ENCODE assay signal across 26 cellular contexts in the genomic region with DNA sequence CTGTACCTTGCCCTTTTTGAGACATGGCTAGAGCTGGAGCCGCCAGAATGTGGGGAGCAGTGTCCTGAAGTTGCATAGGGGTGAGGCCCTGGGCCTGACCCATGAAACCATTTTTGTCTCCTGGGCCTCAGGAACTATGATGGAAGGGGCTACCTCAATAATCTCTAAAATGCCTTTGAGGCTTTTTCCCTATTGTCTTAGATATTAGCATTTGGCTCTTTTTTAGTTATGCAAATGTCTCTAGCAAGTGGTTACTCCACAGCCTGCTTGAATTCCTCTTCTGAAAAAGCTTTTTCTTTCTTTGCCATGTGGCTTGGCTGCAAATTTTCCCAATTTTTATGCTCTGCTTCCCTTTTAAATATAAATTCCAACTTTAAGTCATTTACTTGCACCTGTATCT.
"Had no signal": no experiment of that assay in that cellular context is flagged by ENCODE, and none has a peak within 500 bp of the region (broad histone marks: within the 10 kb centered on the region; RNA-seq: fewer than 3 reads in every experiment).

No MANE protein-coding gene starts in this region.

- H3K27ac ChIP-seq: gastroesophageal sphincter, hepatocyte, ovary, right lobe of liver, uterus had no signal

- H3K27ac Mint-ChIP-seq: activated CD4-positive, alpha-beta T cell treated with anti-CD3 and anti-CD28 coated beads for 36 hours; activated naive CD4-positive, alpha-beta T cell treated with anti-CD3 and anti-CD28 coated beads for 36 hours; activated naive CD8-positive, alpha-beta T cell treated with anti-CD3 and anti-CD28 coated beads, Interleukin-2, amount 10 ng/mL, durations not matched to agents 7 days and 5 days; mesothelial cell of epicardium; progenitor cell of endocrine pancreas; T-helper 2 cell treated with Interferon-gamma antibody and Interleukin-4, amounts not matched to agents 5 μg/mL and 100 μg/mL, for 36 hours; type B pancreatic cell had no signal

- H3K27me3 ChIP-seq: gastroesophageal sphincter, hepatocyte, ovary, right lobe of liver, uterus had no signal

- H3K4me3 Mint-ChIP-seq: activated CD4-positive, alpha-beta T cell treated with anti-CD3 and anti-CD28 coated beads for 36 hours; activated naive CD4-positive, alpha-beta T cell treated with anti-CD3 and anti-CD28 coated beads for 36 hours; activated naive CD8-positive, alpha-beta T cell treated with anti-CD3 and anti-CD28 coated beads, Interleukin-2, amount 10 ng/mL, durations not matched to agents 7 days and 5 days; mesothelial cell of epicardium; naive thymus-derived CD4-positive, alpha-beta T cell; T-helper 2 cell treated with Interferon-gamma antibody and Interleukin-4, amounts not matched to agents 5 μg/mL and 100 μg/mL, for 36 hours; type B pancreatic cell had no signal

- H3K36me3 ChIP-seq: ovary, uterus had no signal

- H3K9me3 ChIP-seq: gastroesophageal sphincter, ovary, right lobe of liver, uterus had no signal

- ATAC-seq: activated CD4-positive, alpha-beta T cell treated with anti-CD3 and anti-CD28 coated beads for 36 hours; gastroesophageal sphincter; left ventricle myocardium superior; naive thymus-derived CD4-positive, alpha-beta T cell; right lobe of liver; stimulated activated naive CD8-positive, alpha-beta T cell treated with anti-CD3 and anti-CD28 coated beads, Interleukin-15, Interleukin-2, amounts not matched to agents 100 U/mL and 50 U/mL, for 24 hours had no signal

- DNase-seq: activated CD4-positive, alpha-beta T cell treated with anti-CD3 and anti-CD28 coated beads for 36 hours; activated CD4-positive, alpha-beta T cell treated with anti-CD3 and anti-CD28 coated beads, Interleukin-2, amount 50 U/mL, for 48 hours; activated CD4-positive, CD25-positive, alpha-beta regulatory T cell; activated CD8-positive, alpha-beta memory T cell treated with anti-CD3 and anti-CD28 coated beads for 24 hours; activated effector memory CD4-positive, alpha-beta T cell treated with anti-CD3 and anti-CD28 coated beads, Interleukin-2, amount 50 U/mL, for 16 hours; activated naive CD4-positive, alpha-beta T cell treated with anti-CD3 and anti-CD28 coated beads for 36 hours; activated naive CD8-positive, alpha-beta T cell treated with anti-CD3 and anti-CD28 coated beads, Interleukin-2, amount 10 ng/mL, durations not matched to agents 7 days and 5 days; caudate nucleus; left ventricle myocardium superior; mammary epithelial cell; naive thymus-derived CD4-positive, alpha-beta T cell; ovary; right lobe of liver; stimulated activated CD4-positive, alpha-beta T cell treated with anti-CD3 and anti-CD28 coated beads, Interleukin-12 subunit alpha, Interleukin-12 subunit beta, amount 100 ng/mL, for 4 hours; stimulated activated CD4-positive, alpha-beta T cell treated with anti-CD3 and anti-CD28 coated beads, Interleukin-4, amount 100 ng/mL, for 1 hour; stimulated activated naive CD8-positive, alpha-beta T cell treated with anti-CD3 and anti-CD28 coated beads, Interleukin-15, Interleukin-2, amounts not matched to agents 100 U/mL and 50 U/mL, for 24 hours; uterus had no signal

- H3K4me3 ChIP-seq: gastroesophageal sphincter, hepatocyte, ovary, right lobe of liver, uterus had no signal

- H3K4me1 ChIP-seq: right lobe of liver, uterus had no signal

- H3K27me3 Mint-ChIP-seq: activated CD4-positive, alpha-beta T cell treated with anti-CD3 and anti-CD28 coated beads for 36 hours; activated naive CD8-positive, alpha-beta T cell treated with anti-CD3 and anti-CD28 coated beads, Interleukin-2, amount 10 ng/mL, durations not matched to agents 7 days and 5 days; naive thymus-derived CD4-positive, alpha-beta T cell; type B pancreatic cell had no signal

- FAIRE-seq: astrocyte, endothelial cell of umbilical vein, islet of Langerhans had no signal
